Comparison of ENCODE assay signal across 1 cellular context in the genomic region with DNA sequence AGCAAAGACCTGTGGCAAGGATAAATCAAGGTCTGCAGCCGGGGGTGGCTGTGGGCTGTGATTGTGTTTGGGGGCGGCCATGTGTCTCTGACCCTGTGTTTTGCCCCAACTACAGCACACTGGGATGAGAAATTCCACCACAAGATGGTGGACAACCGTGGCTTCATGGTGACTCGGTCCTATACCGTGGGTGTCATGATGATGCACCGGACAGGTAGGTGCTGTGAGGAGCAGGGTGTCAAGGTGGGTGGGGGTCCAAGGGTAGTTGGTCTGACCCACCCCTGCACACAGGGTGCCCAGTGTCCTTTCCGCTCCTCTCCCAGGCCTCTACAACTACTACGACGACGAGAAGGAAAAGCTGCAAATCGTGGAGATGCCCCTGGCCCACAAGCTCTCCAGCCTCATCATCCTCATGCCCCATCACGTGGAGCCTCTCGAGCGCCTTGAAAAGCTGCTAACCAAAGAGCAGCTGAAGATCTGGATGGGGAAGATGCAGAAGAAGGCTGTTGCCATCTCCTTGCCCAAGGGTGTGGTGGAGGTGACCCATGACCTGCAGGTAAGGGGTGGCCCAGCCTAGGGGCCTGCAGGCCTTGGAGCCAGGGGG.
TF ChIP-seq lines count a peak whose summit lies in the region.

No MANE protein-coding gene starts in this region.

TF ChIP-seq in K562, 482 proteins besides CTCF, POLR2A, EP300 and RAD21:
- 0 out of 2 replicates have a peak, but pooled peaks have one; percentile 43 for TF ChIP-seq RBFOX2 (IDR thresholded peaks at IDR 0.05; ENCODE audit: low read depth, low read length)
- TF ChIP-seq MTA2 (IDR thresholded peaks at IDR 0.05; ENCODE audit: low read depth) = no peak
- no peak for TF ChIP-seq ZBTB1 (CRISPR knock-in tag; IDR thresholded peaks at IDR 0.05; ENCODE audit: borderline replicate concordance, low read depth)
- no peak for TF ChIP-seq XRCC5 (IDR thresholded peaks at IDR 0.05; ENCODE audit: low read depth, low read length)
